ENCODE assay signal across 9 cellular contexts in genomic region chr19:39557791-39558622, GRCh38. TPM values are rescaled to one million over a fixed set of nuclear protein-coding genes. Genes with fewer than 3 reads are reported as not detected.
DNase-seq lines count a peak whose midpoint lies in the region; ATAC-seq and TF ChIP-seq lines count a peak whose summit lies in the region.
"Had no signal": no experiment of that assay in that cellular context is flagged by ENCODE, and none has a peak within 500 bp of the region (broad histone marks: within the 10 kb centered on the region; RNA-seq: fewer than 3 reads in every experiment).

No MANE protein-coding gene starts in this region.

- H2BK120ac ChIP-seq in H9 (ENCODE audit: low read depth, low read length, poor library complexity, severe bottlenecking) = no peak overlapping the region

- no peak overlapping the region for H3K18ac ChIP-seq in H9 (ENCODE audit: insufficient read length, low read depth, low read length)

- no peak overlapping the region for H2AFZ ChIP-seq in H9 (ENCODE audit: low read length)

- H4K8ac ChIP-seq in H9 (replicated peaks; ENCODE audit: insufficient read length, low read depth, low read length) = no peak overlapping the region

- no peak overlapping the region for H3K14ac ChIP-seq in H9 (ENCODE audit: insufficient read depth, low read length)

- H3T11ph ChIP-seq in H9 (ENCODE audit: low read length) = no peak overlapping the region

- no peaks in the 10 kb centered on the region for H3K4me1 ChIP-seq in H9 (ENCODE audit: insufficient read depth, low read length)

- no peak overlapping the region for H2BK20ac ChIP-seq in H9 (ENCODE audit: low read depth, low read length, poor library complexity, severe bottlenecking)

- peaks cover 3% of the 10 kb centered on the region for H3K27me3 Mint-ChIP-seq in activated T-helper 17 cell treated with anti-CD3 and anti-CD28 coated beads, Interleukin-2, amount 50 U/mL, for 72 hours
- H3K27me3 Mint-ChIP-seq in H9 (ENCODE audit: low read depth) = peaks cover 6% of the 10 kb centered on the region

- no peak overlapping the region for H4K91ac ChIP-seq in H9 (ENCODE audit: insufficient read length, low read depth, low read length)

- H4K20me1 ChIP-seq in H9 (ENCODE audit: control insufficient read depth, insufficient read depth, insufficient read length) = no peaks in the 10 kb centered on the region
- H4K20me1 ChIP-seq: BLaER1 had no signal

- no peaks in the 10 kb centered on the region for H3K9me3 Mint-ChIP-seq in activated T-helper 17 cell treated with anti-CD3 and anti-CD28 coated beads, Interleukin-2, amount 50 U/mL, for 72 hours
- no peaks in the 10 kb centered on the region for H3K9me3 Mint-ChIP-seq in H9

- peak; percentile 57 to 69 for ATAC-seq in activated CD4-positive, CD25-positive, alpha-beta regulatory T cell treated with anti-CD3 and anti-CD28 coated beads, Interleukin-2, amount 50 U/mL, for 24 hours
- ATAC-seq in activated T-helper 17 cell treated with anti-CD3 and anti-CD28 coated beads, Interleukin-2, amount 50 U/mL, for 72 hours (replicated peaks) = peak; percentile 79

- H3K79me1 ChIP-seq in H9 (ENCODE audit: insufficient read depth, low read depth, low read length, poor library complexity, severe bottlenecking) = no peaks in the 10 kb centered on the region

- no peak overlapping the region for H3K56ac ChIP-seq in H9 (ENCODE audit: insufficient read length, low read depth, low read length)

- H3K27ac Mint-ChIP-seq in activated T-helper 17 cell treated with anti-CD3 and anti-CD28 coated beads, Interleukin-2, amount 50 U/mL, for 72 hours = peak overlapping the region; percentile 75
- no peak overlapping the region for H3K27ac Mint-ChIP-seq in H9

- no peak overlapping the region for H3K23ac ChIP-seq in H9 (ENCODE audit: insufficient read length, low read depth, low read length)

- no peak overlapping the region for H3K27ac ChIP-seq in H9 (ENCODE audit: insufficient read length, low read depth, low read length)
- H3K27ac ChIP-seq: BLaER1 had no signal

- no peak overlapping the region for H2BK12ac ChIP-seq in H9 (ENCODE audit: insufficient read length, low read depth, low read length)

- no peak overlapping the region for H3K9ac ChIP-seq in H9 (ENCODE audit: extremely low read depth, insufficient read length, low read length)
- H3K9ac ChIP-seq: BLaER1 had no signal

- H3K4me3 Mint-ChIP-seq in activated T-helper 17 cell treated with anti-CD3 and anti-CD28 coated beads, Interleukin-2, amount 50 U/mL, for 72 hours = peak overlapping the region; percentile 80
- no peak overlapping the region for H3K4me3 Mint-ChIP-seq in H9

- no peak overlapping the region for H2BK15ac ChIP-seq in H9 (ENCODE audit: low read depth, low read length)

- no peak for DNase-seq in activated CD4-positive, CD25-positive, alpha-beta regulatory T cell (lab: John Stamatoyannopoulos, UW)
- DNase-seq in MV-4-11 (lab: John Stamatoyannopoulos, UW) (peak; percentile 70), renal cortical epithelial cell (ENCODE audit: low read depth) (peak; percentile 43), CD1c-positive myeloid dendritic cell (ENCODE audit: extremely low spot score) (no peak), superior temporal gyrus (ENCODE audit: extremely low spot score) (no peak), H9 (no peak)

- no peaks in the 10 kb centered on the region for H3K9me3 ChIP-seq in H9 (ENCODE audit: control insufficient read depth, low read depth, low read length)
- H3K9me3 ChIP-seq: BLaER1 had no signal

- no peaks in the 10 kb centered on the region for H3K23me2 ChIP-seq in H9 (ENCODE audit: insufficient read length, low read depth, low read length, poor library complexity, severe bottlenecking)

- H4K5ac ChIP-seq in H9 (ENCODE audit: insufficient read length, low read depth, low read length) = no peak overlapping the region

- no CpG with 5 or more reads among the region's 5 CpGs for WGBS in H9 (ENCODE audit: extremely low coverage, insufficient read length, low lambda C conversion rate)

- H2AK5ac ChIP-seq in H9 (ENCODE audit: insufficient read length, low read length) = no peak overlapping the region

- H3K4me1 Mint-ChIP-seq in activated T-helper 17 cell treated with anti-CD3 and anti-CD28 coated beads, Interleukin-2, amount 50 U/mL, for 72 hours = peaks cover 18% of the 10 kb centered on the region
- H3K4me1 Mint-ChIP-seq in H9 = no peaks in the 10 kb centered on the region

- no peak overlapping the region for H3K4ac ChIP-seq in H9 (ENCODE audit: low read depth, low read length)

- no peak for TF ChIP-seq CTCF in H9 (conservative IDR thresholded peaks at IDR 0.05)

- H3K79me2 ChIP-seq in H9 (ENCODE audit: insufficient read depth, low read length) = no peaks in the 10 kb centered on the region

- H3K36me3 Mint-ChIP-seq in activated T-helper 17 cell treated with anti-CD3 and anti-CD28 coated beads, Interleukin-2, amount 50 U/mL, for 72 hours (ENCODE audit: low read depth) = no peaks in the 10 kb centered on the region
- no peaks in the 10 kb centered on the region for H3K36me3 Mint-ChIP-seq in H9 (ENCODE audit: insufficient read depth in 1 of 3, low read depth in 3 of 3)

- no peak overlapping the region for H3K4me2 ChIP-seq in H9 (ENCODE audit: insufficient read depth, insufficient read length, low read length)
- H3K4me2 ChIP-seq: BLaER1 had no signal

- H2BK5ac ChIP-seq in H9 (ENCODE audit: insufficient read length, low read length) = no peak overlapping the region

- no peaks in the 10 kb centered on the region for H3K27me3 ChIP-seq in H9 (ENCODE audit: insufficient read depth, low read length)
- H3K27me3 ChIP-seq: BLaER1 had no signal

RNA-seq across cellular contexts. Expression of gene EID2, which starts 18.0 kb away (rescaled TPM):
- 10 to 100 TPM in 1 of 2 donors, 1 to 10 TPM in 1; 9.4 to 13.4 TPM for total RNA-seq in activated T-helper 17 cell treated with anti-CD3 and anti-CD28 coated beads, Interleukin-2, amount 50 U/mL, for 72 hours
- total RNA-seq in renal cortical epithelial cell (5.4 and 16.9 TPM in 2 replicates), H9 (2021) (18.8 and 18.9 TPM in 2 replicates)

RNA-seq across cellular contexts. Expression of gene EID2B, which starts 25.4 kb away (rescaled TPM):
- 1 to 10 TPM; 2.8 to 3.2 TPM for total RNA-seq in activated T-helper 17 cell treated with anti-CD3 and anti-CD28 coated beads, Interleukin-2, amount 50 U/mL, for 72 hours
- total RNA-seq in renal cortical epithelial cell = 2.1 and 2.5 TPM in 2 replicates
- total RNA-seq in H9 (2021) = 2.1 and 2.2 TPM in 2 replicates

RNA-seq across cellular contexts. Expression of gene SELENOV, which starts 43.1 kb away (rescaled TPM):
- not detected for total RNA-seq in activated T-helper 17 cell treated with anti-CD3 and anti-CD28 coated beads, Interleukin-2, amount 50 U/mL, for 72 hours
- total RNA-seq in renal cortical epithelial cell = not detected in 2 replicates
- 6.7 and 6.9 TPM in 2 replicates for total RNA-seq in H9 (2021)

RNA-seq across cellular contexts. Expression of gene LGALS13, which starts 44.3 kb away (rescaled TPM):
- total RNA-seq in activated T-helper 17 cell treated with anti-CD3 and anti-CD28 coated beads, Interleukin-2, amount 50 U/mL, for 72 hours = not detected
- not detected in 2 replicates for total RNA-seq in renal cortical epithelial cell
- total RNA-seq in H9 (2021) = not detected in 2 replicates

RNA-seq across cellular contexts. Expression of gene DLL3, which starts 59.3 kb away (rescaled TPM):
- 1 to 10 TPM in 1 of 2 donors, under 1 TPM in 1; 0.16 to 1.2 TPM for total RNA-seq in activated T-helper 17 cell treated with anti-CD3 and anti-CD28 coated beads, Interleukin-2, amount 50 U/mL, for 72 hours
- 0.05 TPM in 1 of 2 replicates, not detected in the other for total RNA-seq in renal cortical epithelial cell
- 2.4 and 2.5 TPM in 2 replicates for total RNA-seq in H9 (2021)

Comparison
In these comparisons a context has a peak if more than half of its experiments do, and no peak if none do; other contexts are left out.
1. DNase-seq: peak in MV-4-11 (single experiment) and renal cortical epithelial cell (single experiment); none in activated CD4-positive, CD25-positive, alpha-beta regulatory T cell (0 of 4), CD1c-positive myeloid dendritic cell (single experiment), superior temporal gyrus (single experiment) and H9 (single experiment).